Comparison of ENCODE assay signal across 19 cellular contexts in the genomic region with DNA sequence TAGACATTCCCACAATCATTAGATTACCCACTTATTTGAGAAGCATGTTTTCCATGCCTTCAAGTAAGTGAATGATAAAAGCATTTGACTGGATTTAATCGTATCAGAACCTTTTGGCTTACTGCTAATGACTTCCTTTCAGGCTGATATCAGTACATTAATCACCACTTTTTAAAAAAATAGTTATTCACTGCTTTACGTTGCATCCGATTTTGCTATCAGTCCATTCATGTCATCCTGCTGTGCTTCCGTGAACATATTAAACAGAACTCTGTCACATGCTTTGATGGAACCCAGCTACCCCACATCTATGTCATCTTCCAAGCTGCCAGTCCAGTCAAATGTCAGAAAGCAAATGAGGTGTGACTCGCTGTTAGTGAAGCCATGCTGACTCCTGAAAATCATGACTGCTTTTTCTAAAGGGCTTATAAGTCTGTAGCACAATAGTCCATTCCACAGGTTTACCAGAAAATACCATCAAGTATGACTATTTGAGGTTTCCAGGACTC.
A peak's percentile ranks its signal among the peaks of the same experiment; 100 is the strongest.
DNase-seq lines count a peak whose midpoint lies in the region; ATAC-seq and TF ChIP-seq lines count a peak whose summit lies in the region.
"Had no signal": no experiment of that assay in that cellular context is flagged by ENCODE, and none has a peak within 500 bp of the region (broad histone marks: within the 10 kb centered on the region; RNA-seq: fewer than 3 reads in every experiment).

No MANE protein-coding gene starts in this region.

- H3K27ac Mint-ChIP-seq in activated T-helper 17 cell treated with anti-CD3 and anti-CD28 coated beads, Interleukin-2, amount 50 U/mL, for 72 hours, result no peak overlapping the region
- H3K27ac Mint-ChIP-seq: activated naive CD4-positive, alpha-beta T cell treated with anti-CD3 and anti-CD28 coated beads, Interleukin-2, amount 50 U/mL, for 24 hours; CD4-positive, alpha-beta memory T cell had no signal

- H3K27ac ChIP-seq in GM23248, result peak overlapping the region; percentile 8
- no peak overlapping the region for H3K27ac ChIP-seq in right atrium auricular region
- H3K27ac ChIP-seq: heart left ventricle, Peyer's patch, prostate gland had no signal

- peaks cover 32% of the 10 kb centered on the region for H3K27me3 Mint-ChIP-seq in activated T-helper 17 cell treated with anti-CD3 and anti-CD28 coated beads, Interleukin-2, amount 50 U/mL, for 72 hours

- no peak overlapping the region for H3K4me3 Mint-ChIP-seq in activated T-helper 17 cell treated with anti-CD3 and anti-CD28 coated beads, Interleukin-2, amount 50 U/mL, for 72 hours
- H3K4me3 Mint-ChIP-seq: activated naive CD4-positive, alpha-beta T cell treated with anti-CD3 and anti-CD28 coated beads, Interleukin-2, amount 50 U/mL, for 24 hours; CD4-positive, alpha-beta memory T cell had no signal

- no peak overlapping the region for H3K9ac ChIP-seq in GM23248

- peaks cover 51% of the 10 kb centered on the region for H3K4me1 ChIP-seq in GM23248 (ENCODE audit: insufficient read depth)
- H3K4me1 ChIP-seq in right atrium auricular region, result no peaks in the 10 kb centered on the region
- H3K4me1 ChIP-seq: heart left ventricle, Peyer's patch, prostate gland had no signal

- in situ Hi-C loops in GM23248 (cut with MboI), result no loop called here

- H3F3A ChIP-seq in GM23248 (ENCODE audit: insufficient read depth), result peaks cover 34% of the 10 kb centered on the region

- H3K27me3 ChIP-seq in GM23248 (replicated peaks; ENCODE audit: insufficient read depth) (no peaks in the 10 kb centered on the region), right atrium auricular region (no peaks in the 10 kb centered on the region)
- H3K27me3 ChIP-seq: heart left ventricle, Peyer's patch had no signal

- H3K36me3 ChIP-seq in GM23248 (ENCODE audit: low read depth), result no peaks in the 10 kb centered on the region
- H3K36me3 ChIP-seq in right atrium auricular region, result no peaks in the 10 kb centered on the region
- H3K36me3 ChIP-seq: heart left ventricle, Peyer's patch, prostate gland had no signal

- DNase-seq in GM23248 (peak; percentile 55), SK-N-DZ (ENCODE audit: low spot score) (peak; percentile 98), fibroblast of the aortic adventitia (ENCODE audit: low read depth) (peak; percentile 1), retinal pigment epithelial cell (ENCODE audit: low read depth) (peak; percentile 68), NOMO-1 treated with DMSO at 0.1 percent for 48 hours (lab: John Stamatoyannopoulos, UW; ENCODE audit: unreplicated experiment) (no peak), GM19240 (ENCODE audit: insufficient read length, low spot score) (no peak), right atrium auricular region (ENCODE audit: low spot score) (no peak)
- DNase-seq: activated CD8-positive, alpha-beta memory T cell treated with anti-CD3 and anti-CD28 coated beads, Interleukin-2, amount 50 U/mL, for 48 hours; CD4-positive, alpha-beta memory T cell; cerebellar nuclear complex; heart left ventricle; NCI-H1930; NCI-H69; Peyer's patch; T-helper 2 cell had no signal

- H2AFZ ChIP-seq in GM23248, result peak overlapping the region; percentile 38; the same call in 1 of the 2 replicates

- peaks cover 6% of the 10 kb centered on the region for H3K9me3 Mint-ChIP-seq in activated T-helper 17 cell treated with anti-CD3 and anti-CD28 coated beads, Interleukin-2, amount 50 U/mL, for 72 hours

- H3K4me2 ChIP-seq in GM23248 (ENCODE audit: unreplicated experiment), result peak overlapping the region; percentile 56

- no peaks in the 10 kb centered on the region for H4K20me1 ChIP-seq in GM23248 (ENCODE audit: insufficient read depth)

- no peaks in the 10 kb centered on the region for H3K36me3 Mint-ChIP-seq in activated T-helper 17 cell treated with anti-CD3 and anti-CD28 coated beads, Interleukin-2, amount 50 U/mL, for 72 hours (ENCODE audit: low read depth)
- H3K36me3 Mint-ChIP-seq: activated naive CD4-positive, alpha-beta T cell treated with anti-CD3 and anti-CD28 coated beads, Interleukin-2, amount 50 U/mL, for 24 hours; CD4-positive, alpha-beta memory T cell had no signal

- WGBS in GM23248 (ENCODE audit: low coverage in 1 of 2, low lambda C conversion rate in 2 of 2, missing lambda C conversion rate in 2 of 2), 2 experiments, result 45% methylated on average over 5 of the region's 5 CpGs

- H3K4me3 ChIP-seq in GM23248 (no peak overlapping the region), fibroblast of the aortic adventitia (ENCODE audit: low read depth, low read length) (no peak overlapping the region), retinal pigment epithelial cell (ENCODE audit: low read length) (no peak overlapping the region), right atrium auricular region (no peak overlapping the region)
- H3K4me3 ChIP-seq: heart left ventricle, Peyer's patch, prostate gland had no signal

- H3K9me2 ChIP-seq in GM23248 (ENCODE audit: insufficient read depth), result no peaks in the 10 kb centered on the region

- no peaks in the 10 kb centered on the region for H3K79me2 ChIP-seq in GM23248 (ENCODE audit: insufficient read depth)

- H3K9me3 ChIP-seq in GM23248 (ENCODE audit: low read depth) (no peaks in the 10 kb centered on the region), right atrium auricular region (no peaks in the 10 kb centered on the region)
- H3K9me3 ChIP-seq: Peyer's patch, prostate gland had no signal

- no peak for ATAC-seq in activated T-helper 17 cell treated with anti-CD3 and anti-CD28 coated beads, Interleukin-2, amount 50 U/mL, for 72 hours (replicated peaks)
- ATAC-seq: heart left ventricle, left lobe of liver had no signal

- no peak for TF ChIP-seq CTCF in fibroblast of the aortic adventitia (IDR thresholded peaks at IDR 0.05; ENCODE audit: insufficient read depth, low read length)
- no peak for TF ChIP-seq CTCF in retinal pigment epithelial cell (conservative IDR thresholded peaks at IDR 0.05; ENCODE audit: low read depth, low read length)
- TF ChIP-seq CTCF in right atrium auricular region (IDR thresholded peaks at IDR 0.05), result no peak

- no peaks in the 10 kb centered on the region for H3K4me1 Mint-ChIP-seq in activated T-helper 17 cell treated with anti-CD3 and anti-CD28 coated beads, Interleukin-2, amount 50 U/mL, for 72 hours
- H3K4me1 Mint-ChIP-seq: activated naive CD4-positive, alpha-beta T cell treated with anti-CD3 and anti-CD28 coated beads, Interleukin-2, amount 50 U/mL, for 24 hours; CD4-positive, alpha-beta memory T cell had no signal

Comparison
In these comparisons a context has a peak if more than half of its experiments do, and no peak if none do; other contexts are left out.
1. DNase-seq: peak in GM23248 (single experiment), SK-N-DZ (single experiment), fibroblast of the aortic adventitia (single experiment) and retinal pigment epithelial cell (single experiment); none in NOMO-1 treated with DMSO at 0.1 percent for 48 hours (single experiment), GM19240 (single experiment) and right atrium auricular region (single experiment).